In the genomic region with DNA sequence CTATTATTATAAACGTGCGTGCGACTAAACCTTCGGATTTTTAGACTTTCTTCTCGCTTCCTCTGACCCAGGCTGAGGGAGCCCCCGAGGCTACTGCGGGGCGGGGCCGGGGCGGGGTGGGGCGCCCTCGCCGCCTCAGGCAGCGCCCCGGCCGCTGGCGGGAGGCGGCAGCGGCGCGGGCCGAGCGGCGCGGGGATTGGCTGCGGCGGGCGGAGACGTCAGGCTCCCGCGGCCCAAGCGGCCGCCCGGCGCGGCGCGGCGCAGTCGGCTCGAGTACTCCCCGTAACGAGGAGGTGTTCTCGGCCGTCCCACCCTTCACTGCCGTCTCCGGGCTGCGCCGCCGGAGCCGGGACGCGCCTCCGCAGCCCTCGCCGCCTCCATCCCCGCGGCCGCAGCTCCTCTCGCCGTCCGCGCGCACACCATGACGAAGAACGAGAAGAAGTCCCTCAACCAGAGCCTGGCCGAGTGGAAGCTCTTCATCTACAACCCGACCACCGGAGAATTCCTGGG, we compare ENCODE assay signal across 8 cellular contexts. TPM values are rescaled to one million over a fixed set of nuclear protein-coding genes. Genes with fewer than 3 reads are reported as not detected.
DNase-seq lines count a peak whose midpoint lies in the region; ATAC-seq, FAIRE-seq and TF ChIP-seq lines count a peak whose summit lies in the region.

ATP1B3 (plus strand) TSS at position 263 of the 510 bp plus-strand sequence; CDS start at position 422, 159 bp downstream.

- H3K9me3 ChIP-seq in T-helper 17 cell (ENCODE audit: control insufficient read depth, low read length, poor library complexity, severe bottlenecking), result no peaks in the 10 kb centered on the region
- H3K9me3 ChIP-seq in right atrium auricular region, result no peaks in the 10 kb centered on the region

- TF ChIP-seq CTCF in GM13976 (IDR thresholded peaks at IDR 0.05; ENCODE audit: borderline replicate concordance, control extremely low read depth, extremely low read depth, insufficient read depth, missing control alignments), result no peak
- no peak for TF ChIP-seq CTCF in right atrium auricular region (IDR thresholded peaks at IDR 0.05)

- H3K4me1 Mint-ChIP-seq in T-helper 17 cell, result peaks cover 19% of the 10 kb centered on the region

- H3K36me3 Mint-ChIP-seq in T-helper 17 cell (ENCODE audit: low read depth), result peaks cover 2% of the 10 kb centered on the region

- no peaks in the 10 kb centered on the region for H3K36me3 ChIP-seq in right atrium auricular region

- in situ Hi-C loops in GM13976 (cut with MboI; ENCODE audit: low sequenced_read_pairs, unreplicated experiment), result loop anchor here (25.0 kb wide), 1 partner anchor 414 kb away; no protein-coding TSS in a partner anchor

- H3K27ac Mint-ChIP-seq in T-helper 17 cell, result peak within 1 kb of the TSS; percentile 95

- DNase-seq in GM13976 (ENCODE audit: low spot score) (peak; percentile 93), NCI-H1105 (lab: John Stamatoyannopoulos, UW) (peak; percentile 86), T-helper 17 cell (peak; percentile 75 to 80 (median 79)), amniotic stem cell (lab: John Stamatoyannopoulos, UW) (peak; percentile 78), right atrium auricular region (ENCODE audit: low spot score) (peak; percentile 79), putamen (ENCODE audit: low spot score) (peak; percentile 87), urothelium cell line (ENCODE audit: low spot score) (peak; percentile 89)

- H3K4me3 ChIP-seq in right atrium auricular region, result peak within 1 kb of the TSS; percentile 83 to 98

- H3K27ac ChIP-seq in right atrium auricular region, result peak within 1 kb of the TSS; percentile 100

- ATAC-seq in HG02642 (IDR thresholded peaks at IDR 0.05; ENCODE audit: poor library complexity, unreplicated experiment) (peak; percentile 83), T-helper 17 cell (peak; percentile 82)

- H3K27me3 ChIP-seq in right atrium auricular region, result no peaks in the 10 kb centered on the region

- H3K4me1 ChIP-seq in right atrium auricular region, result peaks cover 0 to 17% of the 10 kb centered on the region in 2 donors

- no peak for FAIRE-seq in urothelium cell line (lab: Jason Lieb, UNC)

- peak within 1 kb of the TSS; percentile 96 for H3K4me3 Mint-ChIP-seq in T-helper 17 cell

- no peaks in the 10 kb centered on the region for H3K27me3 Mint-ChIP-seq in T-helper 17 cell

RNA-seq across cellular contexts. Expression of gene ATP1B3, which starts in this region (rescaled TPM):
- total RNA-seq in T-helper 17 cell (10 to 100 TPM; 37.3 to 70.4 TPM), right atrium auricular region (10 to 100 TPM; 33.7 to 44.7 TPM)

Comparison
In these comparisons a context has a peak if more than half of its experiments do, and no peak if none do; other contexts are left out.
1. Peak in every context shown above with its lines: DNase-seq, ATAC-seq, H3K4me3 ChIP-seq and H3K27ac ChIP-seq.